In the genomic region with DNA sequence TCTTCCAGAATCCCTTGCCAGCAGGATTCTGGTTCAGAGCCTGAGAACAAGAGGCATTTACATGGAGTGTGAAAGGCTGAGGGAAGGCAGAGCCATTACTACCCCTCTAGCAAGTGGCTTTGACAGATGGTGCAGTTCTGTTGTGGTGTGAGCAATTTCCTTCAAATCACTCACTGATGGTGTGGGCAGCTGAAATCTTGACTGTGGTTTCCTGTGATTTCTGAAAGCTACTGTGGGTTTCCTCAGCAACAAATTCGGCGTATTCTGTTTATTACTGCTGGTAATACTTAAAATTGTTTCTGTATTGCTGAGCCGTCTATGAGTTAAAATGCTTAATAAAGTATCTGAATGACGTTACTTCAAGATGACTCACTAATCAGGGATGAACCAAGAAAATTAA, we compare ENCODE assay signal across 9 cellular contexts.
DNase-seq lines count a peak whose midpoint lies in the region; ATAC-seq and TF ChIP-seq lines count a peak whose summit lies in the region.
"Had no signal": no experiment of that assay in that cellular context is flagged by ENCODE, and none has a peak within 500 bp of the region (broad histone marks: within the 10 kb centered on the region; RNA-seq: fewer than 3 reads in every experiment).

No MANE protein-coding gene starts in this region.

- H3K9ac ChIP-seq in Karpas-422 (ENCODE audit: low read length), result no peak overlapping the region

- H3K9me3 Mint-ChIP-seq in CD4-positive, alpha-beta T cell, result no peaks in the 10 kb centered on the region

- H3K27ac ChIP-seq in CD4-positive, alpha-beta T cell (ENCODE audit: low read depth, low read length), result no peak overlapping the region
- H3K27ac ChIP-seq in Karpas-422 (ENCODE audit: low read length) (no peak overlapping the region), left ventricle myocardium inferior (replicated peaks) (no peak overlapping the region)

- no peaks in the 10 kb centered on the region for H3K36me3 Mint-ChIP-seq in CD4-positive, alpha-beta T cell (ENCODE audit: low read depth)

- no peaks in the 10 kb centered on the region for H4K20me1 ChIP-seq in Karpas-422 (ENCODE audit: insufficient read depth, low read depth, low read length)

- TF ChIP-seq CTCF in CD4-positive, alpha-beta T cell (IDR thresholded peaks at IDR 0.05), result no peak
- TF ChIP-seq CTCF in epithelial cell of esophagus (IDR thresholded peaks at IDR 0.05; ENCODE audit: insufficient read depth, low read depth, low read length, missing control alignments) (no peak), left ventricle myocardium inferior (IDR thresholded peaks at IDR 0.05; ENCODE audit: borderline replicate concordance) (no peak), omental fat pad (IDR thresholded peaks at IDR 0.05) (no peak)

- H3K4me3 Mint-ChIP-seq in CD4-positive, alpha-beta T cell, result no peak overlapping the region

- H3K4me1 Mint-ChIP-seq in CD4-positive, alpha-beta T cell (ENCODE audit: low read depth), result no peaks in the 10 kb centered on the region

- CTCF ChIA-PET in CD4-positive, alpha-beta T cell (lab: Charles Lee), result no interaction called here

- H3K27me3 Mint-ChIP-seq in CD4-positive, alpha-beta T cell, result peaks cover 5% of the 10 kb centered on the region

- H3K27me3 ChIP-seq in CD4-positive, alpha-beta T cell (ENCODE audit: control insufficient read depth, insufficient read depth, low read length), result no peaks in the 10 kb centered on the region
- H3K27me3 ChIP-seq in Karpas-422 (ENCODE audit: low read length) (no peaks in the 10 kb centered on the region), left ventricle myocardium inferior (ENCODE audit: low read depth) (no peaks in the 10 kb centered on the region)

- H2AFZ ChIP-seq in Karpas-422 (ENCODE audit: low read length), result no peak overlapping the region

- H3K9me3 ChIP-seq in CD4-positive, alpha-beta T cell (ENCODE audit: control insufficient read depth, low read length), result no peaks in the 10 kb centered on the region
- H3K9me3 ChIP-seq in Karpas-422 (ENCODE audit: low read length) (no peaks in the 10 kb centered on the region), left ventricle myocardium inferior (replicated peaks) (peaks cover 4% of the 10 kb centered on the region)

- H3K36me3 ChIP-seq in Karpas-422 (ENCODE audit: insufficient read depth, low read length) (no peaks in the 10 kb centered on the region), left ventricle myocardium inferior (no peaks in the 10 kb centered on the region)

- no peaks in the 10 kb centered on the region for H3K9me2 ChIP-seq in Karpas-422 (replicated peaks; ENCODE audit: insufficient read depth, low read length)

- peak; percentile 51 for ATAC-seq in CD4-positive, alpha-beta T cell (ENCODE audit: poor library complexity)
- peak; percentile 71 for ATAC-seq in GM21737 (IDR thresholded peaks at IDR 0.05; ENCODE audit: unreplicated experiment)
- no peak for ATAC-seq in GM19463 (IDR thresholded peaks at IDR 0.05; ENCODE audit: unreplicated experiment)
- no peak for ATAC-seq in omental fat pad (ENCODE audit: low FRiP score)

- H3K4me3 ChIP-seq in epithelial cell of esophagus (ENCODE audit: low read length) (no peak overlapping the region), Karpas-422 (ENCODE audit: low read length) (no peak overlapping the region), left ventricle myocardium inferior (no peak overlapping the region)

- H3K79me2 ChIP-seq in Karpas-422 (ENCODE audit: low read length), result no peaks in the 10 kb centered on the region

- DNase-seq in CD4-positive, alpha-beta T cell, result no peak
- DNase-seq in NCI-H446 treated with DMSO at 0.1 percent for 48 hours (lab: John Stamatoyannopoulos, UW) (peak; percentile 78), epithelial cell of esophagus (ENCODE audit: low read depth) (peak; percentile 59), Karpas-422 (no peak), left ventricle myocardium inferior (no peak), omental fat pad (ENCODE audit: low spot score) (no peak)
- DNase-seq: stimulated activated CD8-positive, alpha-beta memory T cell treated with anti-CD3 and anti-CD28 coated beads, Interleukin-4, amount 100 ng/mL, for 48 hours had no signal

- intact Hi-C loops in CD4-positive, alpha-beta T cell (cut with DNase I, micrococcal nuclease), result no loop called here
- intact Hi-C loops in left ventricle myocardium inferior (cut with micrococcal nuclease), result no loop called here

- H3K27ac Mint-ChIP-seq in CD4-positive, alpha-beta T cell, result no peak overlapping the region

- POLR2A ChIA-PET in CD4-positive, alpha-beta T cell (lab: Charles Lee), result no interaction called here

- no peak overlapping the region for H3K4me2 ChIP-seq in Karpas-422 (ENCODE audit: low read depth, low read length, poor library complexity, severe bottlenecking)

- H3K4me1 ChIP-seq in Karpas-422 (ENCODE audit: low read length) (no peaks in the 10 kb centered on the region), left ventricle myocardium inferior (no peaks in the 10 kb centered on the region)

Comparison
In these comparisons a context has a peak if more than half of its experiments do, and no peak if none do; other contexts are left out.
1. ATAC-seq: peak in CD4-positive, alpha-beta T cell (single experiment) and GM21737 (single experiment); none in GM19463 (single experiment) and omental fat pad (single experiment).
2. DNase-seq: peak in NCI-H446 treated with DMSO at 0.1 percent for 48 hours (single experiment) and epithelial cell of esophagus (single experiment); none in CD4-positive, alpha-beta T cell (0 of 10), Karpas-422 (single experiment), left ventricle myocardium inferior (single experiment) and omental fat pad (single experiment).